ENCODE assay signal across 35 cellular contexts in genomic region chr9:92474569-92474968, GRCh38. TPM values are rescaled to one million over a fixed set of nuclear protein-coding genes. Genes with fewer than 3 reads are reported as not detected.
"Had no signal": no experiment of that assay in that cellular context is flagged by ENCODE, and none has a peak within 500 bp of the region (broad histone marks: within the 10 kb centered on the region; RNA-seq: fewer than 3 reads in every experiment).

No MANE protein-coding gene starts in this region.

- H3K27me3 ChIP-seq: adrenal gland, ascending aorta, body of pancreas, brain microvascular endothelial cell, breast epithelium, cardiac muscle cell had no signal

- DNase-seq: activated effector memory CD4-positive, alpha-beta T cell treated with anti-CD3 and anti-CD28 coated beads, Interleukin-2, amount 50 U/mL, for 16 hours; activated effector memory CD4-positive, alpha-beta T cell treated with Interleukin-2 at 50 U/mL for 16 hours; activated gamma-delta T cell; activated gamma-delta T cell treated with Interleukin-2 at 50 U/mL for 16 hours; activated naive CD4-positive, alpha-beta T cell; activated naive CD4-positive, alpha-beta T cell treated with anti-CD3 and anti-CD28 coated beads for 36 hours; activated naive CD4-positive, alpha-beta T cell treated with anti-CD3 and anti-CD28 coated beads, Interleukin-2, amount 10 ng/mL, durations not matched to agents 7 days and 5 days; activated naive CD4-positive, alpha-beta T cell treated with anti-CD3 and anti-CD28 coated beads, Interleukin-2, amount 50 U/mL, for 16 hours; activated naive CD4-positive, alpha-beta T cell treated with Interleukin-2 at 50 U/mL for 16 hours; activated naive CD8-positive, alpha-beta T cell treated with anti-CD3 and anti-CD28 coated beads for 36 hours; activated naive CD8-positive, alpha-beta T cell treated with anti-CD3 and anti-CD28 coated beads, Interleukin-2, amount 10 ng/mL, durations not matched to agents 7 days and 5 days; activated naive CD8-positive, alpha-beta T cell treated with anti-CD3 and anti-CD28 coated beads, Interleukin-2, amount 50 U/mL, for 24 hours; activated T-cell treated with anti-CD3 and anti-CD28 coated beads, Interleukin-2, amount 50 U/mL, for 24 hours; activated T-cell treated with anti-CD3 and anti-CD28 coated beads, Interleukin-2, amount 50 U/mL, for 4 hours; activated T-cell treated with anti-CD3 and anti-CD28 coated beads, Interleukin-2, amount 50 U/mL, for 48 hours; activated T-cell treated with anti-CD3 and anti-CD28 coated beads, Interleukin-2, amount 50 U/mL, for 72 hours; adrenal gland; amniotic stem cell; amygdala; anterior cingulate cortex; aorta; body of pancreas; brain microvascular endothelial cell; caudate nucleus; central memory CD4-positive, alpha-beta T cell; cerebellar nuclear complex had no signal

- H3K27ac ChIP-seq: adrenal gland, ascending aorta, body of pancreas, brain microvascular endothelial cell, breast epithelium, cardiac muscle cell had no signal

- H3K4me3 ChIP-seq: adrenal gland, ascending aorta, body of pancreas, breast epithelium, cardiac muscle cell had no signal

- H3K9me3 ChIP-seq: ascending aorta, body of pancreas, breast epithelium had no signal

- FAIRE-seq: astrocyte, bronchial epithelial cell had no signal

- H3K36me3 ChIP-seq: adrenal gland, brain microvascular endothelial cell, breast epithelium, cardiac muscle cell had no signal

- H3K4me1 ChIP-seq: adrenal gland, breast epithelium had no signal

- ATAC-seq: activated naive CD4-positive, alpha-beta T cell treated with anti-CD3 and anti-CD28 coated beads, Interleukin-2, amount 50 U/mL, for 72 hours; activated naive CD8-positive, alpha-beta T cell treated with anti-CD3 and anti-CD28 coated beads, Interleukin-2, amount 50 U/mL, for 24 hours; activated T-cell treated with anti-CD3 and anti-CD28 coated beads, Interleukin-2, amount 50 U/mL, for 4 hours; activated T-cell treated with anti-CD3 and anti-CD28 coated beads, Interleukin-2, amount 50 U/mL, for 72 hours; activated T-helper 17 cell treated with anti-CD3 and anti-CD28 coated beads, Interleukin-2, amount 50 U/mL, for 72 hours; body of pancreas had no signal

RNA-seq across cellular contexts. Expression of gene ASPN, which starts 7.7 kb away (rescaled TPM):
- total RNA-seq: activated naive CD4-positive, alpha-beta T cell treated with anti-CD3 and anti-CD28 coated beads for 36 hours; activated naive CD4-positive, alpha-beta T cell treated with anti-CD3 and anti-CD28 coated beads, Interleukin-2, amount 50 U/mL, for 72 hours; activated naive CD8-positive, alpha-beta T cell treated with anti-CD3 and anti-CD28 coated beads for 36 hours; activated naive CD8-positive, alpha-beta T cell treated with anti-CD3 and anti-CD28 coated beads, Interleukin-2, amount 10 ng/mL, durations not matched to agents 7 days and 5 days; activated T-cell treated with anti-CD3 and anti-CD28 coated beads, Interleukin-2, amount 50 U/mL, for 4 hours; activated T-cell treated with anti-CD3 and anti-CD28 coated beads, Interleukin-2, amount 50 U/mL, for 72 hours; activated T-helper 1 cell treated with anti-CD3 and anti-CD28 coated beads, Interleukin-12 subunit alpha, Interleukin-12 subunit beta, Interleukin-2, Interleukin-4 antibody, amounts not matched to agents 30 ng/mL and 10 ng/mL and 1 ng/mL, durations not matched to agents 14 hours and 24 hours and 36 hours; activated T-helper 17 cell treated with anti-CD3 and anti-CD28 coated beads, Interleukin-2, amount 50 U/mL, for 72 hours; activated T-helper 2 cell treated with anti-CD3 and anti-CD28 coated beads, Interferon-gamma antibody, Interleukin-2, Interleukin-4, amounts not matched to agents 10 μg/mL and 5 μg/mL and 100 μg/mL, durations not matched to agents 14 hours and 24 hours and 36 hours; astrocyte; bronchial epithelial cell; cardiac muscle cell had no signal

RNA-seq across cellular contexts. Expression of gene OMD, which starts 50.3 kb away (rescaled TPM):
- total RNA-seq: activated naive CD4-positive, alpha-beta T cell treated with anti-CD3 and anti-CD28 coated beads for 36 hours; activated naive CD4-positive, alpha-beta T cell treated with anti-CD3 and anti-CD28 coated beads, Interleukin-2, amount 50 U/mL, for 72 hours; activated naive CD8-positive, alpha-beta T cell treated with anti-CD3 and anti-CD28 coated beads for 36 hours; activated naive CD8-positive, alpha-beta T cell treated with anti-CD3 and anti-CD28 coated beads, Interleukin-2, amount 10 ng/mL, durations not matched to agents 7 days and 5 days; activated T-cell treated with anti-CD3 and anti-CD28 coated beads, Interleukin-2, amount 50 U/mL, for 4 hours; activated T-cell treated with anti-CD3 and anti-CD28 coated beads, Interleukin-2, amount 50 U/mL, for 72 hours; activated T-helper 1 cell treated with anti-CD3 and anti-CD28 coated beads, Interleukin-12 subunit alpha, Interleukin-12 subunit beta, Interleukin-2, Interleukin-4 antibody, amounts not matched to agents 30 ng/mL and 10 ng/mL and 1 ng/mL, durations not matched to agents 14 hours and 24 hours and 36 hours; activated T-helper 17 cell treated with anti-CD3 and anti-CD28 coated beads, Interleukin-2, amount 50 U/mL, for 72 hours; activated T-helper 2 cell treated with anti-CD3 and anti-CD28 coated beads, Interferon-gamma antibody, Interleukin-2, Interleukin-4, amounts not matched to agents 10 μg/mL and 5 μg/mL and 100 μg/mL, durations not matched to agents 14 hours and 24 hours and 36 hours; astrocyte; bronchial epithelial cell; cardiac muscle cell had no signal
- polyA plus RNA-seq: cardiac muscle cell had no signal
